8 cellular contexts compared by ENCODE assay signal in the genomic region with DNA sequence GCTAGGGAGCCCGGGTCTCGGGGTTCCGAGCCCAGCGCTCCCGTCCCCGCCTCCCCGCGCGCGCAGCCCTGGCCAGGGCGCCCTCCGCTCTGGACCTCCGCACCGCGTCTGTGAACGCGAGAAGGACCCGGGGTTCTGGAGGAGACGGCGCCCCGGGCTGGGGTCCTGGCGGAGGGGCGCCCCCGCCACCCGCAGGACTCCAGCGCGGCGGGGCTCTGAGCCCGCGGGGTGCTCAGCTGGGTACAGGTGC. TPM values are rescaled to one million over a fixed set of nuclear protein-coding genes. Genes with fewer than 3 reads are reported as not detected.
DNase-seq lines count a peak whose midpoint lies in the region; ATAC-seq and TF ChIP-seq lines count a peak whose summit lies in the region.

No MANE protein-coding gene starts in this region.

- intact Hi-C loops in dendritic cell treated with granulocyte-macrophage colony-stimulating factor and Interleukin-4, amounts not matched to agents 40 ng/mL and 50 ng/mL, for 4 days (cut with micrococcal nuclease) = no loop called here

- H3K36me3 Mint-ChIP-seq in activated T-cell treated with anti-CD3 and anti-CD28 coated beads, Interleukin-2, amount 50 U/mL, for 4 hours (ENCODE audit: insufficient read depth) = peaks cover 3% of the 10 kb centered on the region
- peaks cover 3% of the 10 kb centered on the region for H3K36me3 Mint-ChIP-seq in dendritic cell treated with granulocyte-macrophage colony-stimulating factor and Interleukin-4, amounts not matched to agents 40 ng/mL and 50 ng/mL, for 4 days (ENCODE audit: low read depth)
- H3K36me3 Mint-ChIP-seq in natural killer cell treated with Interleukin-12 subunit alpha and Interleukin-12 subunit beta and Interleukin-15 and Interleukin-18, amount 100 ng/mL, for 72 hours = peaks cover 3% of the 10 kb centered on the region

- H3K27me3 Mint-ChIP-seq in activated T-cell treated with anti-CD3 and anti-CD28 coated beads, Interleukin-2, amount 50 U/mL, for 4 hours (ENCODE audit: low read depth) = peaks cover 23% of the 10 kb centered on the region
- peaks cover 58% of the 10 kb centered on the region for H3K27me3 Mint-ChIP-seq in dendritic cell treated with granulocyte-macrophage colony-stimulating factor and Interleukin-4, amounts not matched to agents 40 ng/mL and 50 ng/mL, for 4 days
- H3K27me3 Mint-ChIP-seq in natural killer cell treated with Interleukin-12 subunit alpha and Interleukin-12 subunit beta and Interleukin-15 and Interleukin-18, amount 100 ng/mL, for 72 hours = peaks cover 19 to 31% of the 10 kb centered on the region in 2 donors

- peak; percentile 44 to 60 for ATAC-seq in activated T-cell treated with anti-CD3 and anti-CD28 coated beads, Interleukin-2, amount 50 U/mL, for 4 hours
- peak; percentile 32 for ATAC-seq in HG03342 (IDR thresholded peaks at IDR 0.05; ENCODE audit: unreplicated experiment)
- ATAC-seq in natural killer cell treated with Interleukin-12 subunit alpha and Interleukin-12 subunit beta and Interleukin-15 and Interleukin-18, amount 100 ng/mL, for 72 hours = peak in 1 of 2 donors; percentile 3

- TF ChIP-seq CTCF in GM20000 (IDR thresholded peaks at IDR 0.05; ENCODE audit: extremely low read depth, missing control alignments) = no peak

- H3K4me1 Mint-ChIP-seq in activated T-cell treated with anti-CD3 and anti-CD28 coated beads, Interleukin-2, amount 50 U/mL, for 4 hours (ENCODE audit: low read depth) = peaks cover 20% of the 10 kb centered on the region
- peaks cover 13% of the 10 kb centered on the region for H3K4me1 Mint-ChIP-seq in dendritic cell treated with granulocyte-macrophage colony-stimulating factor and Interleukin-4, amounts not matched to agents 40 ng/mL and 50 ng/mL, for 4 days (ENCODE audit: low read depth)
- H3K4me1 Mint-ChIP-seq in natural killer cell treated with Interleukin-12 subunit alpha and Interleukin-12 subunit beta and Interleukin-15 and Interleukin-18, amount 100 ng/mL, for 72 hours (ENCODE audit: low read depth in 2 of 2) = peaks cover 11 to 12% of the 10 kb centered on the region in 2 donors

- H3K4me3 Mint-ChIP-seq in activated T-cell treated with anti-CD3 and anti-CD28 coated beads, Interleukin-2, amount 50 U/mL, for 4 hours = no peak overlapping the region
- H3K4me3 Mint-ChIP-seq in dendritic cell treated with granulocyte-macrophage colony-stimulating factor and Interleukin-4, amounts not matched to agents 40 ng/mL and 50 ng/mL, for 4 days = peak overlapping the region; percentile 50
- peak overlapping the region; percentile 73 for H3K4me3 Mint-ChIP-seq in natural killer cell treated with Interleukin-12 subunit alpha and Interleukin-12 subunit beta and Interleukin-15 and Interleukin-18, amount 100 ng/mL, for 72 hours

- H3K27ac Mint-ChIP-seq in dendritic cell treated with granulocyte-macrophage colony-stimulating factor and Interleukin-4, amounts not matched to agents 40 ng/mL and 50 ng/mL, for 4 days = no peak overlapping the region
- H3K27ac Mint-ChIP-seq in natural killer cell treated with Interleukin-12 subunit alpha and Interleukin-12 subunit beta and Interleukin-15 and Interleukin-18, amount 100 ng/mL, for 72 hours = no peak overlapping the region

- DNase-seq in activated T-cell treated with anti-CD3 and anti-CD28 coated beads, Interleukin-2, amount 50 U/mL, for 4 hours = no peak
- no peak for DNase-seq in activated T-cell treated with anti-CD3 and anti-CD28 coated beads, Interleukin-2, amount 50 U/mL, for 48 hours
- no peak for DNase-seq in natural killer cell treated with Interleukin-12 subunit alpha and Interleukin-12 subunit beta and Interleukin-15 and Interleukin-18, amount 100 ng/mL, for 72 hours (ENCODE audit: low spot score)
- DNase-seq in GM20000 (ENCODE audit: low spot score) = no peak
- DNase-seq in T1000 (lab: John Stamatoyannopoulos, UW) = no peak
- no peak for DNase-seq in DMS 273 (lab: John Stamatoyannopoulos, UW; ENCODE audit: unreplicated experiment)

- no peaks in the 10 kb centered on the region for H3K9me3 Mint-ChIP-seq in activated T-cell treated with anti-CD3 and anti-CD28 coated beads, Interleukin-2, amount 50 U/mL, for 4 hours
- no peaks in the 10 kb centered on the region for H3K9me3 Mint-ChIP-seq in dendritic cell treated with granulocyte-macrophage colony-stimulating factor and Interleukin-4, amounts not matched to agents 40 ng/mL and 50 ng/mL, for 4 days
- no peaks in the 10 kb centered on the region for H3K9me3 Mint-ChIP-seq in natural killer cell treated with Interleukin-12 subunit alpha and Interleukin-12 subunit beta and Interleukin-15 and Interleukin-18, amount 100 ng/mL, for 72 hours

RNA-seq across cellular contexts. Expression of a gene that starts 0.4 kb away (rescaled TPM):
- total RNA-seq in activated T-cell treated with anti-CD3 and anti-CD28 coated beads, Interleukin-2, amount 50 U/mL, for 4 hours = 1 to 10 TPM in 1 of 3 donors, under 1 TPM in 2; 0.71 to 1.2 (median 0.96) TPM
- 1 to 10 TPM; 1.1 to 2.1 TPM for total RNA-seq in natural killer cell treated with Interleukin-12 subunit alpha and Interleukin-12 subunit beta and Interleukin-15 and Interleukin-18, amount 100 ng/mL, for 72 hours
